Comparison of ENCODE assay signal across 8 cellular contexts in genomic region chr17:81833160-81833920, GRCh38. TPM values are rescaled to one million over a fixed set of nuclear protein-coding genes. Genes with fewer than 3 reads are reported as not detected.
DNase-seq lines count a peak whose midpoint lies in the region; ATAC-seq and TF ChIP-seq lines count a peak whose summit lies in the region.

TSS of gene MCRIP1 (minus strand) at chr17:81833291. CDS start at chr17:81824506, 8,785 bp downstream.

- TF ChIP-seq CTCF in LNCaP clone FGC (IDR thresholded peaks at IDR 0.05; ENCODE audit: control insufficient read depth, extremely low read depth, insufficient read depth) (no peak), fibroblast of lung (conservative IDR thresholded peaks at IDR 0.05 in 1 of 2, IDR thresholded peaks at IDR 0.05 in 1 of 2; ENCODE audit: low read depth in 1 of 2, low read length in 2 of 2) (no peak)

- no peaks in the 10 kb centered on the region for H4K20me1 ChIP-seq in fibroblast of lung (ENCODE audit: control insufficient read depth, extremely low read depth, insufficient read depth, low read length)

- peaks cover 20% of the 10 kb centered on the region for H3K79me2 ChIP-seq in fibroblast of lung (ENCODE audit: control insufficient read depth, insufficient read depth, low read length)

- peak within 1 kb of the TSS; percentile 81 to 97 (median 91) for H3K27ac Mint-ChIP-seq in naive thymus-derived CD4-positive, alpha-beta T cell
- H3K27ac Mint-ChIP-seq in stimulated activated memory B cell treated with anti-CD40 and anti-IgM and Interleukin-4, amounts not matched to agents 10 μg/mL and 1 μg/mL and 100 μg/mL, for 72 hours = peak within 1 kb of the TSS; percentile 84

- H3K4me3 Mint-ChIP-seq in naive thymus-derived CD4-positive, alpha-beta T cell = peak within 1 kb of the TSS; percentile 75 to 96 (median 92)
- peak within 1 kb of the TSS; percentile 82 for H3K4me3 Mint-ChIP-seq in stimulated activated memory B cell treated with anti-CD40 and anti-IgM and Interleukin-4, amounts not matched to agents 10 μg/mL and 1 μg/mL and 100 μg/mL, for 72 hours

- no peaks in the 10 kb centered on the region for H3K36me3 ChIP-seq in fibroblast of lung (ENCODE audit: control insufficient read depth, insufficient read depth, low read length)
- H3K36me3 ChIP-seq in naive thymus-derived CD4-positive, alpha-beta T cell (ENCODE audit: control insufficient read depth in 2 of 3, insufficient read depth in 3 of 3, low read length in 3 of 3) = no peaks in the 10 kb centered on the region

- peaks cover 0 to 3% (median 0%) of the 10 kb centered on the region in 11 donors for H3K9me3 Mint-ChIP-seq in naive thymus-derived CD4-positive, alpha-beta T cell
- H3K9me3 Mint-ChIP-seq in stimulated activated memory B cell treated with anti-CD40 and anti-IgM and Interleukin-4, amounts not matched to agents 10 μg/mL and 1 μg/mL and 100 μg/mL, for 72 hours = no peaks in the 10 kb centered on the region

- CTCF ChIA-PET in naive thymus-derived CD4-positive, alpha-beta T cell (lab: Charles Lee) = no interaction called here

- no peaks in the 10 kb centered on the region for H3K27me3 Mint-ChIP-seq in naive thymus-derived CD4-positive, alpha-beta T cell
- no peaks in the 10 kb centered on the region for H3K27me3 Mint-ChIP-seq in stimulated activated memory B cell treated with anti-CD40 and anti-IgM and Interleukin-4, amounts not matched to agents 10 μg/mL and 1 μg/mL and 100 μg/mL, for 72 hours

- peak within 1 kb of the TSS; percentile 46 for H2AFZ ChIP-seq in fibroblast of lung (ENCODE audit: low read length)

- peaks cover 7% of the 10 kb centered on the region for H3K4me1 ChIP-seq in fibroblast of lung (ENCODE audit: control insufficient read depth, extremely low read depth, insufficient read depth, low read length)
- peaks cover 13 to 16% of the 10 kb centered on the region in 2 donors for H3K4me1 ChIP-seq in naive thymus-derived CD4-positive, alpha-beta T cell (ENCODE audit: control insufficient read depth in 2 of 2, insufficient read depth in 2 of 2, low read length in 2 of 2)

- peaks cover 11 to 27% (median 19%) of the 10 kb centered on the region in 7 donors for H3K4me1 Mint-ChIP-seq in naive thymus-derived CD4-positive, alpha-beta T cell
- peaks cover 43% of the 10 kb centered on the region for H3K4me1 Mint-ChIP-seq in stimulated activated memory B cell treated with anti-CD40 and anti-IgM and Interleukin-4, amounts not matched to agents 10 μg/mL and 1 μg/mL and 100 μg/mL, for 72 hours

- H3K4me3 ChIP-seq in LNCaP clone FGC (ENCODE audit: low read depth, low read length) = peak within 1 kb of the TSS; percentile 83
- peak within 1 kb of the TSS; percentile 78 to 84 (median 81) for H3K4me3 ChIP-seq in fibroblast of lung (replicated peaks in 1 of 4; ENCODE audit: control extremely low read depth in 1 of 4, insufficient read depth in 1 of 4, low read depth in 3 of 4, low read length in 4 of 4)
- H3K4me3 ChIP-seq in naive thymus-derived CD4-positive, alpha-beta T cell (ENCODE audit: low read length) = peak within 1 kb of the TSS; percentile 82

- H3K36me3 Mint-ChIP-seq in naive thymus-derived CD4-positive, alpha-beta T cell = no peaks in the 10 kb centered on the region
- H3K36me3 Mint-ChIP-seq in stimulated activated memory B cell treated with anti-CD40 and anti-IgM and Interleukin-4, amounts not matched to agents 10 μg/mL and 1 μg/mL and 100 μg/mL, for 72 hours = no peaks in the 10 kb centered on the region

- peak within 1 kb of the TSS; percentile 94 for H3K4me2 ChIP-seq in fibroblast of lung (ENCODE audit: extremely low read depth, insufficient read depth, low read length)

- DNase-seq in DMS53 (lab: John Stamatoyannopoulos, UW) (peak; percentile 99), LNCaP clone FGC (ENCODE audit: low read depth) (peak; percentile 72), RPMI8226 (peak; percentile 97), fibroblast of lung (ENCODE audit: low read depth in 2 of 2) (peak; percentile 91 to 92)
- peak; percentile 84 to 93 for DNase-seq in activated T-helper 1 cell treated with anti-CD3 and anti-CD28 coated beads, Interleukin-2, amount 50 U/mL, for 16 hours (ENCODE audit: low read depth in 1 of 2, low spot score in 1 of 2)
- peak; percentile 87 to 100 (median 91) for DNase-seq in naive thymus-derived CD4-positive, alpha-beta T cell

- H3K27ac ChIP-seq in fibroblast of lung (ENCODE audit: insufficient read depth, low read length) = peak within 1 kb of the TSS; percentile 95
- H3K27ac ChIP-seq in naive thymus-derived CD4-positive, alpha-beta T cell (ENCODE audit: low read depth, low read length) = peak within 1 kb of the TSS; percentile 91

- H3K9ac ChIP-seq in fibroblast of lung (ENCODE audit: insufficient read depth, low read length) = peak within 1 kb of the TSS; percentile 94

- POLR2A ChIA-PET in naive thymus-derived CD4-positive, alpha-beta T cell (lab: Charles Lee) = interaction anchor here (0.7 to 2.2 kb wide), 7 partner anchors 10 to 896 kb away, joined by 3 to 8 read pairs (median 5); partner anchors contain the start of gene MRPL12

- no peaks in the 10 kb centered on the region for H3K27me3 ChIP-seq in fibroblast of lung (ENCODE audit: control insufficient read depth, insufficient read depth, low read length)
- no peaks in the 10 kb centered on the region for H3K27me3 ChIP-seq in naive thymus-derived CD4-positive, alpha-beta T cell (ENCODE audit: control insufficient read depth in 2 of 2, insufficient read depth in 2 of 2, low read length in 2 of 2)

- peak; percentile 58 for ATAC-seq in GM21825 (IDR thresholded peaks at IDR 0.05; ENCODE audit: unreplicated experiment)
- ATAC-seq in naive thymus-derived CD4-positive, alpha-beta T cell = peak; percentile 84
- ATAC-seq in stimulated activated memory B cell treated with anti-CD40 and anti-IgM and Interleukin-4, amounts not matched to agents 10 μg/mL and 1 μg/mL and 100 μg/mL, for 72 hours = peak; percentile 92

- intact Hi-C loops in naive thymus-derived CD4-positive, alpha-beta T cell (cut with micrococcal nuclease) = loop anchor here (1.0 to 5.0 kb wide), 7 partner anchors 27 to 197 kb away; partner anchors contain the start of genes CENPX (in 2 of the 2), LRRC45 (in 2 of the 2), MRPL12 (in 2 of the 2) and P4HB (in 2 of the 2)

- H3K9me3 ChIP-seq in fibroblast of lung (ENCODE audit: control insufficient read depth, insufficient read depth, low read depth, low read length) = no peaks in the 10 kb centered on the region
- H3K9me3 ChIP-seq in naive thymus-derived CD4-positive, alpha-beta T cell (ENCODE audit: control insufficient read depth in 2 of 3, low read length in 3 of 3) = no peaks in the 10 kb centered on the region

RNA-seq across cellular contexts. Expression of gene MCRIP1, which starts in this region (rescaled TPM):
- 108 and 118 TPM in 2 replicates for total RNA-seq in fibroblast of lung
- 37.5 and 37.6 TPM in 2 replicates for polyA plus RNA-seq in fibroblast of lung
- polyA plus RNA-seq in fibroblast of lung (2012) = 69.9 and 73.3 TPM in 2 replicates
- polyA minus RNA-seq in fibroblast of lung (ENCODE audit: low replicate concordance) = 20.2 and 27.2 TPM in 2 replicates
- total RNA-seq in naive thymus-derived CD4-positive, alpha-beta T cell = 10 to 100 TPM; 41.1 to 65.3 (median 53.1) TPM
- 10 to 100 TPM; 44.5 to 59.0 TPM for polyA plus RNA-seq in naive thymus-derived CD4-positive, alpha-beta T cell

Comparison
In these comparisons a context has a peak if more than half of its experiments do, and no peak if none do; other contexts are left out.
1. Peak in every context shown above with its lines: DNase-seq, ATAC-seq, H3K4me3 ChIP-seq and H3K27ac ChIP-seq.